ENCODE assay signal across 16 cellular contexts in the genomic region with DNA sequence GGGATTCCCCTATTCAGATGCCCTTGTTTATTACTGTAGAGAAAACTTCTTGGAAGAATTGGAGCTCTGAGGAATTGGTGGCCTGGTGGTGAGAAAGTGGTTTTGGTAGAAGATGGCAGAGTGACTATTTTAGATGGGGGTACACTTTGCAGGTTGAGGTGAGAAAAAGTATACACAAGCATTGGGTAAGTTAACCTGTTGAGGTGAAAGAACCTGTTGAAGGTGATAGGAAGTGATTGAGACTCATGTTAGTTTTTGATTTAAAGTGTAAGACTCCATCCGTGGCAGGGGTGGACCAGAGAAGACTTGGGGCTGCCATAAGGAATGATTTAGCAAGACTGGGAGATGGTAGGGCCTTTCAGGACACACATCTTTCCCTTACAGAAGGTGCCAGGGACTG. TPM values are rescaled to one million over a fixed set of nuclear protein-coding genes. Genes with fewer than 3 reads are reported as not detected.
DNase-seq lines count a peak whose midpoint lies in the region; ATAC-seq and TF ChIP-seq lines count a peak whose summit lies in the region.
"Had no signal": no experiment of that assay in that cellular context is flagged by ENCODE, and none has a peak within 500 bp of the region (broad histone marks: within the 10 kb centered on the region; RNA-seq: fewer than 3 reads in every experiment).

No MANE protein-coding gene starts in this region.

- H3K9me2 ChIP-seq in MM.1S (replicated peaks; ENCODE audit: insufficient read depth, low read length), result no peaks in the 10 kb centered on the region

- peaks cover 9% of the 10 kb centered on the region; the same call in 1 of the 2 replicates for H3F3A ChIP-seq in MM.1S (ENCODE audit: insufficient read depth, low read length)

- peaks cover 43% of the 10 kb centered on the region for H3K36me3 Mint-ChIP-seq in activated naive CD8-positive, alpha-beta T cell treated with anti-CD3 and anti-CD28 coated beads for 36 hours

- no peak for TF ChIP-seq CTCF in cardiac muscle cell (IDR thresholded peaks at IDR 0.05; ENCODE audit: low read depth, low read length)
- TF ChIP-seq CTCF in heart left ventricle (IDR thresholded peaks at IDR 0.05), result no peak
- TF ChIP-seq CTCF in upper lobe of right lung (IDR thresholded peaks at IDR 0.05), result no peak
- no peak for TF ChIP-seq CTCF in MM.1S (IDR thresholded peaks at IDR 0.05; ENCODE audit: low read length)

- H3K9me3 ChIP-seq in cardiac muscle cell (ENCODE audit: low read depth) (no peaks in the 10 kb centered on the region), heart left ventricle (no peaks in the 10 kb centered on the region), upper lobe of right lung (no peaks in the 10 kb centered on the region), MM.1S (replicated peaks; ENCODE audit: insufficient read depth, low read length) (no peaks in the 10 kb centered on the region)
- H3K9me3 ChIP-seq: HAP-1 had no signal

- H3K4me1 Mint-ChIP-seq in activated naive CD8-positive, alpha-beta T cell treated with anti-CD3 and anti-CD28 coated beads for 36 hours, result peaks cover 37% of the 10 kb centered on the region

- no peak overlapping the region for H2AFZ ChIP-seq in MM.1S (ENCODE audit: low read length)
- H2AFZ ChIP-seq: parathyroid adenoma had no signal

- peaks cover 28% of the 10 kb centered on the region for H3K4me1 ChIP-seq in cardiac muscle cell (ENCODE audit: low read depth)
- peaks cover 0 to 59% (median 37%) of the 10 kb centered on the region in 12 donors for H3K4me1 ChIP-seq in heart left ventricle
- H3K4me1 ChIP-seq in upper lobe of right lung, result peaks cover 31% of the 10 kb centered on the region
- H3K4me1 ChIP-seq in MM.1S (ENCODE audit: low read length), result peaks cover 16% of the 10 kb centered on the region

- no peaks in the 10 kb centered on the region for H3K9me3 Mint-ChIP-seq in activated naive CD8-positive, alpha-beta T cell treated with anti-CD3 and anti-CD28 coated beads for 36 hours

- peak overlapping the region; percentile 92 for H3K27ac ChIP-seq in cardiac muscle cell
- H3K27ac ChIP-seq in heart left ventricle, result no peak overlapping the region
- no peak overlapping the region for H3K27ac ChIP-seq in upper lobe of right lung
- no peak overlapping the region for H3K27ac ChIP-seq in MM.1S (ENCODE audit: low read length)
- H3K27ac ChIP-seq: parathyroid adenoma had no signal

- H3K4me3 ChIP-seq in cardiac muscle cell (no peak overlapping the region), heart left ventricle (no peak overlapping the region), upper lobe of right lung (no peak overlapping the region), MM.1S (ENCODE audit: low read length) (no peak overlapping the region)
- H3K4me3 ChIP-seq: HAP-1, lung had no signal

- peaks cover 38% of the 10 kb centered on the region for H4K20me1 ChIP-seq in MM.1S (ENCODE audit: insufficient read depth, low read length)

- TF ChIP-seq POLR2A in heart left ventricle (IDR thresholded peaks at IDR 0.05), result no peak

- H3K36me3 ChIP-seq in cardiac muscle cell, result peaks cover 16% of the 10 kb centered on the region
- H3K36me3 ChIP-seq in heart left ventricle, result peaks cover 0 to 49% (median 33%) of the 10 kb centered on the region in 9 donors
- peaks cover 31% of the 10 kb centered on the region for H3K36me3 ChIP-seq in upper lobe of right lung
- H3K36me3 ChIP-seq in MM.1S (replicated peaks; ENCODE audit: insufficient read depth, low read length), result peaks cover 14% of the 10 kb centered on the region; the same call in 1 of the 2 replicates

- 53 to 87% (median 61%) methylated on average over 1 of the region's 1 CpG for WGBS in heart left ventricle, 4 donors

- intact Hi-C loops in heart left ventricle (cut with DNase I), result no loop called here
- intact Hi-C loops in upper lobe of right lung (cut with DNase I), result no loop called here

- H3K4me3 Mint-ChIP-seq in activated naive CD8-positive, alpha-beta T cell treated with anti-CD3 and anti-CD28 coated beads for 36 hours, result peak overlapping the region; percentile 99

- H3K9ac ChIP-seq in MM.1S (ENCODE audit: low read length), result no peak overlapping the region
- H3K9ac ChIP-seq: parathyroid adenoma had no signal

- ATAC-seq in heart left ventricle, result no peak
- ATAC-seq in upper lobe of right lung, result no peak

- DNase-seq in cardiac muscle cell (ENCODE audit: low read depth in 1 of 2, low spot score in 1 of 2), result no peak
- no peak for DNase-seq in heart left ventricle
- DNase-seq in activated naive CD8-positive, alpha-beta T cell treated with anti-CD3 and anti-CD28 coated beads for 36 hours, result no peak
- DNase-seq in upper lobe of right lung, result peak; percentile 4
- DNase-seq in D341Med (ENCODE audit: low spot score), result no peak
- DNase-seq in MM.1S, result no peak
- DNase-seq: activated effector memory CD4-positive, alpha-beta T cell treated with Interleukin-2 at 50 U/mL for 16 hours; cerebellar nuclear complex; NCI-H1417; NCI-H446 treated with DMSO at 0.1 percent for 48 hours; stimulated activated CD8-positive, alpha-beta memory T cell treated with anti-CD3 and anti-CD28 coated beads, Interleukin-4, amount 100 ng/mL, for 48 hours had no signal

- H3K79me2 ChIP-seq in MM.1S (ENCODE audit: low read length), result peaks cover 84% of the 10 kb centered on the region

- no peak overlapping the region for H3K4me2 ChIP-seq in MM.1S (ENCODE audit: low read depth, low read length)

- no peaks in the 10 kb centered on the region for H3K27me3 Mint-ChIP-seq in activated naive CD8-positive, alpha-beta T cell treated with anti-CD3 and anti-CD28 coated beads for 36 hours

- H3K27ac Mint-ChIP-seq in activated naive CD8-positive, alpha-beta T cell treated with anti-CD3 and anti-CD28 coated beads for 36 hours, result peak overlapping the region; percentile 58

- H3K27me3 ChIP-seq in cardiac muscle cell, result no peaks in the 10 kb centered on the region
- no peaks in the 10 kb centered on the region for H3K27me3 ChIP-seq in heart left ventricle
- no peaks in the 10 kb centered on the region for H3K27me3 ChIP-seq in upper lobe of right lung
- H3K27me3 ChIP-seq in MM.1S (replicated peaks; ENCODE audit: insufficient read depth, low read length), result no peaks in the 10 kb centered on the region

RNA-seq across cellular contexts. Expression of a gene that starts 3.1 kb away (rescaled TPM):
- 370 and 424 TPM in 2 replicates for total RNA-seq in cardiac muscle cell
- polyA plus RNA-seq in cardiac muscle cell, result 340 and 384 TPM in 2 replicates
- total RNA-seq in heart left ventricle, result 100 to 1,000 TPM; 156 to 234 (median 198) TPM
- polyA plus RNA-seq in heart left ventricle, result 100 to 1,000 TPM; 261 to 328 TPM
- 100 to 1,000 TPM; 719 to 732 TPM for total RNA-seq in activated naive CD8-positive, alpha-beta T cell treated with anti-CD3 and anti-CD28 coated beads for 36 hours
- total RNA-seq in upper lobe of right lung, result 152 TPM

RNA-seq across cellular contexts. Expression of a gene that starts 4.1 kb away (rescaled TPM):
- 42.6 and 99.4 TPM in 2 replicates for total RNA-seq in cardiac muscle cell
- polyA plus RNA-seq in cardiac muscle cell, result 62.8 and 99.8 TPM in 2 replicates
- total RNA-seq in heart left ventricle, result 100 to 1,000 TPM in 2 of 9 donors, 10 to 100 TPM in 7; 57.2 to 153 (median 85.1) TPM
- 100 to 1,000 TPM in 1 of 2 donors, 10 to 100 TPM in 1; 90.8 to 155 TPM for polyA plus RNA-seq in heart left ventricle
- 10 to 100 TPM; 19.6 to 20.9 TPM for total RNA-seq in activated naive CD8-positive, alpha-beta T cell treated with anti-CD3 and anti-CD28 coated beads for 36 hours
- 15.5 TPM for total RNA-seq in upper lobe of right lung

RNA-seq across cellular contexts. Expression of a gene that starts 23.1 kb away (rescaled TPM):
- total RNA-seq in cardiac muscle cell, result 24.4 and 26.1 TPM in 2 replicates
- polyA plus RNA-seq in cardiac muscle cell, result 26.4 and 27.0 TPM in 2 replicates
- total RNA-seq in heart left ventricle, result 10 to 100 TPM; 14.0 to 26.8 (median 20.0) TPM
- 10 to 100 TPM; 14.4 to 29.2 TPM for polyA plus RNA-seq in heart left ventricle
- total RNA-seq in activated naive CD8-positive, alpha-beta T cell treated with anti-CD3 and anti-CD28 coated beads for 36 hours, result 10 to 100 TPM; 42.4 to 44.1 TPM
- total RNA-seq in upper lobe of right lung, result 16.8 TPM

RNA-seq across cellular contexts. Expression of a gene that starts 34.8 kb away (rescaled TPM):
- not detected in 2 replicates for total RNA-seq in cardiac muscle cell
- polyA plus RNA-seq in cardiac muscle cell, result not detected in 2 replicates
- total RNA-seq in heart left ventricle, result not detected
- not detected for polyA plus RNA-seq in heart left ventricle
- not detected for total RNA-seq in activated naive CD8-positive, alpha-beta T cell treated with anti-CD3 and anti-CD28 coated beads for 36 hours
- not detected for total RNA-seq in upper lobe of right lung
- total RNA-seq: Daoy, lung had no signal
- polyA plus RNA-seq: esophagus, lung had no signal

RNA-seq across cellular contexts. Expression of a gene that starts 47.1 kb away (rescaled TPM):
- total RNA-seq in cardiac muscle cell (4.1 and 5.8 TPM in 2 replicates), heart left ventricle (1 to 10 TPM in 4 of 9 donors, under 1 TPM in 5; 0.23 to 3.6 (median 0.81) TPM), upper lobe of right lung (2.1 TPM)
- polyA plus RNA-seq in cardiac muscle cell (1.0 and 1.3 TPM in 2 replicates), heart left ventricle (under 1 TPM; 0.21 to 0.42 TPM)
- total RNA-seq in activated naive CD8-positive, alpha-beta T cell treated with anti-CD3 and anti-CD28 coated beads for 36 hours, result 10 to 100 TPM; 45.7 to 45.8 TPM
